In the genomic region with DNA sequence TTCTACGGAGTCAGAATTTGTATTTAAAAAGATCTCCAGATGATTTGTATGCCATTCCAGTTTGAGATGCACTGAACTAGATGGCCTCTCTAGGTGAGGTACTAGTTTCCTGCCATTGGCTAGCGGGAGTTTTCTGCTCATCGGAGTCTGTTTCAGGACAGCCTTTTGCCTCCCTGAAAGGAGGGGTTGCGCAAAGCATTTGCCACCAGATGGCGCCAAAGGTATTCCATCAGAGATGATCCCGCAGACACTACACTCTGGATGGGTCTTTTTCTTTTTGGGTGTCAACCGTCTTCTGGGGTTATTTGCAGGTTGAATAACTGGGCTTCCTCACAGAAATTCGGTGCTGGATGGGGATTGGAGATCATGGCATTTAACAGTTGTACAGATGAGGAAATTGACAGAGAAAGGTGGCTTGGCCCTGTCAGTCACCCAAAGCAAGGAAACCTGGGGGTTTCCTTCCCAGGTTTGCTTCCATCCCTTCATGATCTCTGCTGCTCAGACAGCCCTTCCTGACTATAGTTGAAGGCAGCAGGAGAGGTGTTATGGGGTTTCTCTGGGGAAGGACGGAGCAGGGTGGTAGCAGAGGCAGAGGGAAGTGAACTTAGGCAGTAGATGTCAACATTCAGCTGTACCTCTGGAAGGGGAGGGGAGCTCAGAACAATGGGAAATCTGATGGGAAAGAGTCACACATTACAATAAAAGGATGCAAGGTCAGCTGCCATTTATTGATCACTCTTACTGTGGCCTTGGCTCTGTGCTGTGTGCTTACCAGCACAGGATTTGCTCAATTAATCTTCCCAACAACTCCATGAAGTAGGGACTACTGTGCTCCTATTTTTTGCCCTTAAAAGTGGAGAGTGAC, we compare ENCODE assay signal across 1 cellular context.
TF ChIP-seq lines count a peak whose summit lies in the region.

No MANE protein-coding gene starts in this region.

TF ChIP-seq in GM23338, 12 proteins besides CTCF, POLR2A, EP300 and RAD21 (continued from another document):
- TF ChIP-seq, protein P1, sequence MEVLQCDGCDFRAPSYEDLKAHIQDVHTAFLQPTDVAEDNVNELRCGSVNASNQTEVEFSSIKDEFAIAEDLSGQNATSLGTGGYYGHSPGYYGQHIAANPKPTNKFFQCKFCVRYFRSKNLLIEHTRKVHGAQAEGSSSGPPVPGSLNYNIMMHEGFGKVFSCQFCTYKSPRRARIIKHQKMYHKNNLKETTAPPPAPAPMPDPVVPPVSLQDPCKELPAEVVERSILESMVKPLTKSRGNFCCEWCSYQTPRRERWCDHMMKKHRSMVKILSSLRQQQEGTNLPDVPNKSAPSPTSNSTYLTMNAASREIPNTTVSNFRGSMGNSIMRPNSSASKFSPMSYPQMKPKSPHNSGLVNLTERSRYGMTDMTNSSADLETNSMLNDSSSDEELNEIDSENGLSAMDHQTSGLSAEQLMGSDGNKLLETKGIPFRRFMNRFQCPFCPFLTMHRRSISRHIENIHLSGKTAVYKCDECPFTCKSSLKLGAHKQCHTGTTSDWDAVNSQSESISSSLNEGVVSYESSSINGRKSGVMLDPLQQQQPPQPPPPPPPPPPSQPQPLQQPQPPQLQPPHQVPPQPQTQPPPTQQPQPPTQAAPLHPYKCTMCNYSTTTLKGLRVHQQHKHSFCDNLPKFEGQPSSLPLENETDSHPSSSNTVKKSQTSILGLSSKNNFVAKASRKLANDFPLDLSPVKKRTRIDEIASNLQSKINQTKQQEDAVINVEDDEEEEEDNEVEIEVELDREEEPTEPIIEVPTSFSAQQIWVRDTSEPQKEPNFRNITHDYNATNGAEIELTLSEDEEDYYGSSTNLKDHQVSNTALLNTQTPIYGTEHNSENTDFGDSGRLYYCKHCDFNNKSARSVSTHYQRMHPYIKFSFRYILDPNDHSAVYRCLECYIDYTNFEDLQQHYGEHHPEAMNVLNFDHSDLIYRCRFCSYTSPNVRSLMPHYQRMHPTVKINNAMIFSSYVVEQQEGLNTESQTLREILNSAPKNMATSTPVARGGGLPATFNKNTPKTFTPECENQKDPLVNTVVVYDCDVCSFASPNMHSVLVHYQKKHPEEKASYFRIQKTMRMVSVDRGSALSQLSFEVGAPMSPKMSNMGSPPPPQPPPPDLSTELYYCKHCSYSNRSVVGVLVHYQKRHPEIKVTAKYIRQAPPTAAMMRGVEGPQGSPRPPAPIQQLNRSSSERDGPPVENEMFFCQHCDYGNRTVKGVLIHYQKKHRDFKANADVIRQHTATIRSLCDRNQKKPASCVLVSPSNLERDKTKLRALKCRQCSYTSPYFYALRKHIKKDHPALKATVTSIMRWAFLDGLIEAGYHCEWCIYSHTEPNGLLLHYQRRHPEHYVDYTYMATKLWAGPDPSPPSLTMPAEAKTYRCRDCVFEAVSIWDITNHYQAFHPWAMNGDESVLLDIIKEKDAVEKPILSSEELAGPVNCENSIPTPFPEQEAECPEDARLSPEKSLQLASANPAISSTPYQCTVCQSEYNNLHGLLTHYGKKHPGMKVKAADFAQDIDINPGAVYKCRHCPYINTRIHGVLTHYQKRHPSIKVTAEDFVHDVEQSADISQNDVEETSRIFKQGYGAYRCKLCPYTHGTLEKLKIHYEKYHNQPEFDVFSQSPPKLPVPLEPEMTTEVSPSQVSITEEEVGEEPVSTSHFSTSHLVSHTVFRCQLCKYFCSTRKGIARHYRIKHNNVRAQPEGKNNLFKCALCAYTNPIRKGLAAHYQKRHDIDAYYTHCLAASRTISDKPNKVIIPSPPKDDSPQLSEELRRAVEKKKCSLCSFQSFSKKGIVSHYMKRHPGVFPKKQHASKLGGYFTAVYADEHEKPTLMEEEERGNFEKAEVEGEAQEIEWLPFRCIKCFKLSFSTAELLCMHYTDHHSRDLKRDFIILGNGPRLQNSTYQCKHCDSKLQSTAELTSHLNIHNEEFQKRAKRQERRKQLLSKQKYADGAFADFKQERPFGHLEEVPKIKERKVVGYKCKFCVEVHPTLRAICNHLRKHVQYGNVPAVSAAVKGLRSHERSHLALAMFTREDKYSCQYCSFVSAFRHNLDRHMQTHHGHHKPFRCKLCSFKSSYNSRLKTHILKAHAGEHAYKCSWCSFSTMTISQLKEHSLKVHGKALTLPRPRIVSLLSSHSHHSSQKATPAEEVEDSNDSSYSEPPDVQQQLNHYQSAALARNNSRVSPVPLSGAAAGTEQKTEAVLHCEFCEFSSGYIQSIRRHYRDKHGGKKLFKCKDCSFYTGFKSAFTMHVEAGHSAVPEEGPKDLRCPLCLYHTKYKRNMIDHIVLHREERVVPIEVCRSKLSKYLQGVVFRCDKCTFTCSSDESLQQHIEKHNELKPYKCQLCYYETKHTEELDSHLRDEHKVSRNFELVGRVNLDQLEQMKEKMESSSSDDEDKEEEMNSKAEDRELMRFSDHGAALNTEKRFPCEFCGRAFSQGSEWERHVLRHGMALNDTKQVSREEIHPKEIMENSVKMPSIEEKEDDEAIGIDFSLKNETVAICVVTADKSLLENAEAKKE (CRISPR knock-in tag; IDR thresholded peaks at IDR 0.05), result no peak
- no peak for TF ChIP-seq NANOG (IDR thresholded peaks at IDR 0.05; ENCODE audit: borderline replicate concordance)
- TF ChIP-seq ZNF331 (CRISPR knock-in tag; IDR thresholded peaks at IDR 0.05; ENCODE audit: low read depth), result no peak
- TF ChIP-seq EZH2 (IDR thresholded peaks at IDR 0.05; ENCODE audit: low read depth, unreplicated experiment), result no peak
- no peak for TF ChIP-seq CREB1 (CRISPR knock-in tag; IDR thresholded peaks at IDR 0.05; ENCODE audit: low read depth)
